Comparison of ENCODE assay signal across 8 cellular contexts in the genomic region with DNA sequence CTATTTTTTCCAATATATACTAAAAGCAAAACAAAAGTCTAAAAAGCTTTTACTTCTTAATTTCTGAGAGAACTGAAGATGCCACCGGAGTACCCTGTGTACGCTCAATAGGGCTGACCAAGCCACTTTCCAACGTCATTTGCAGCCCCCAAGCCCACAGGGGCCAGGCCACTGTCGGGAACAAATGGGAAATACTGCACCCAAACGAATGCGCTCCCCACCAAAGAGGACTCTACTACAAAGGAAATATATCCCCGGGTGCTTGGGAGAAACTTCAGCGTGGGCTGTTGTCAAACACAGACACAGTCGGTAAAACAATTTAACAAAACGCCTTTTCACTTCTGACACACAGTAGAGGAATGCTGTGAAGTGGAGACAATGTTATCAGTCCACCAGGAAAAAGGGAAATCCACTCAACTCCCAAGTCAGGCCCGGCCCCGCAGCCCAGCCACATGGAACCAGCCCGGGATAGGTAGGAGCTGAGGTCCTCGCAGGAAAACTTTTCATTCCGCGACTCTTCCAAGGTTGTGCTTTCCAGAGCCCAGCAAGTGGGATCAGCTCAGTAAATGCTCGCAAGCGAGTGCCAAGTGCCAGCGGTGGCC. TPM values are rescaled to one million over a fixed set of nuclear protein-coding genes. Genes with fewer than 3 reads are reported as not detected.
A peak's percentile ranks its signal among the peaks of the same experiment; 100 is the strongest.
DNase-seq lines count a peak whose midpoint lies in the region; ATAC-seq and TF ChIP-seq lines count a peak whose summit lies in the region.

No MANE protein-coding gene starts in this region.

- peaks cover 0 to 60% (median 46%) of the 10 kb centered on the region in 4 donors for H3K4me1 ChIP-seq in sigmoid colon

- ATAC-seq in activated CD8-positive, alpha-beta T cell treated with anti-CD3 and anti-CD28 coated beads, Interleukin-2, amount 10 ng/mL, durations not matched to agents 7 days and 5 days: no peak
- ATAC-seq in left cardiac atrium (peak; percentile 23 to 62), GM21825 (IDR thresholded peaks at IDR 0.05; ENCODE audit: unreplicated experiment) (no peak)

- no peaks in the 10 kb centered on the region for H3K9me3 Mint-ChIP-seq in activated CD8-positive, alpha-beta T cell treated with anti-CD3 and anti-CD28 coated beads, Interleukin-2, amount 10 ng/mL, durations not matched to agents 7 days and 5 days (ENCODE audit: insufficient read depth)

- H3K36me3 ChIP-seq in sigmoid colon: no peaks in the 10 kb centered on the region

- TF ChIP-seq CTCF in sigmoid colon (IDR thresholded peaks at IDR 0.05): no peak
- TF ChIP-seq CTCF in GM10248 (IDR thresholded peaks at IDR 0.05; ENCODE audit: control extremely low read depth, extremely low read depth, low read depth, missing control alignments): no peak

- no peaks in the 10 kb centered on the region for H3K27me3 ChIP-seq in sigmoid colon

- H3K27ac ChIP-seq in sigmoid colon: peak overlapping the region; percentile 85 to 95 (median 92)

- peak overlapping the region; percentile 50 for H3K4me3 Mint-ChIP-seq in activated CD8-positive, alpha-beta T cell treated with anti-CD3 and anti-CD28 coated beads, Interleukin-2, amount 10 ng/mL, durations not matched to agents 7 days and 5 days

- intact Hi-C loops in left cardiac atrium (cut with DNase I) (loop anchor here (10.0 kb wide), 2 partner anchors 89 to 149 kb away; no protein-coding TSS in a partner anchor), sigmoid colon (cut with DNase I) (loop anchor here (5.0 kb wide), 2 partner anchors 71 to 86 kb away; no protein-coding TSS in a partner anchor)

- DNase-seq in NCI-H82 (lab: John Stamatoyannopoulos, UW) (peak; percentile 38), NCI-H82 treated with DMSO at 0.1 percent for 48 hours (lab: John Stamatoyannopoulos, UW; ENCODE audit: unreplicated experiment) (no peak), left cardiac atrium (peak; percentile 43), sigmoid colon (no peak), GM10248 (ENCODE audit: extremely low spot score) (no peak)
- DNase-seq in activated CD8-positive, alpha-beta T cell treated with anti-CD3 and anti-CD28 coated beads, Interleukin-2, amount 10 ng/mL, durations not matched to agents 7 days and 5 days: no peak
- no peak for DNase-seq in stimulated activated CD4-positive, alpha-beta T cell treated with anti-CD3 and anti-CD28 coated beads, Interleukin-4, amount 100 ng/mL, for 24 hours

- H3K4me1 Mint-ChIP-seq in activated CD8-positive, alpha-beta T cell treated with anti-CD3 and anti-CD28 coated beads, Interleukin-2, amount 10 ng/mL, durations not matched to agents 7 days and 5 days (ENCODE audit: low read depth): peaks cover 11% of the 10 kb centered on the region

- no peak for TF ChIP-seq EP300 in sigmoid colon (IDR thresholded peaks at IDR 0.05)

- TF ChIP-seq POLR2A in sigmoid colon (IDR thresholded peaks at IDR 0.05): no peak

- 5 to 17% methylated on average over 19 of the region's 19 CpGs for WGBS in sigmoid colon, 2 donors

- POLR2A ChIA-PET in activated CD8-positive, alpha-beta T cell treated with anti-CD3 and anti-CD28 coated beads, Interleukin-2, amount 10 ng/mL, durations not matched to agents 7 days and 5 days (lab: Charles Lee): no interaction called here
- POLR2A ChIA-PET in GM10248 (lab: Yijun Ruan, JAX): no interaction called here

- no peaks in the 10 kb centered on the region for H3K9me3 ChIP-seq in sigmoid colon

- peaks cover 60% of the 10 kb centered on the region for H3K27me3 Mint-ChIP-seq in activated CD8-positive, alpha-beta T cell treated with anti-CD3 and anti-CD28 coated beads, Interleukin-2, amount 10 ng/mL, durations not matched to agents 7 days and 5 days (ENCODE audit: low read depth)

- H3K36me3 Mint-ChIP-seq in activated CD8-positive, alpha-beta T cell treated with anti-CD3 and anti-CD28 coated beads, Interleukin-2, amount 10 ng/mL, durations not matched to agents 7 days and 5 days (ENCODE audit: low read depth): peaks cover 2% of the 10 kb centered on the region

- CTCF ChIA-PET in activated CD8-positive, alpha-beta T cell treated with anti-CD3 and anti-CD28 coated beads, Interleukin-2, amount 10 ng/mL, durations not matched to agents 7 days and 5 days (lab: Charles Lee): no interaction called here
- CTCF ChIA-PET in GM10248 (lab: Yijun Ruan, JAX): no interaction called here

- no peak overlapping the region for H3K27ac Mint-ChIP-seq in activated CD8-positive, alpha-beta T cell treated with anti-CD3 and anti-CD28 coated beads, Interleukin-2, amount 10 ng/mL, durations not matched to agents 7 days and 5 days

- peak overlapping the region; percentile 65 to 91 (median 88) for H3K4me3 ChIP-seq in sigmoid colon

RNA-seq across cellular contexts. Expression of a gene that starts 1.4 kb away (rescaled TPM):
- under 1 TPM; 0.63 to 0.68 TPM for total RNA-seq in activated CD8-positive, alpha-beta T cell treated with anti-CD3 and anti-CD28 coated beads, Interleukin-2, amount 10 ng/mL, durations not matched to agents 7 days and 5 days
- total RNA-seq in left cardiac atrium: 10 to 100 TPM; 23.1 to 29.7 TPM
- 10 to 100 TPM; 75.9 to 96.4 (median 83.7) TPM for total RNA-seq in sigmoid colon
- polyA plus RNA-seq in sigmoid colon: 10 to 100 TPM; 17.5 to 29.4 (median 18.0) TPM

Comparison
In these comparisons a context has a peak if more than half of its experiments do, and no peak if none do; other contexts are left out.
1. DNase-seq: peak in NCI-H82 (single experiment) and left cardiac atrium (single experiment); none in NCI-H82 treated with DMSO at 0.1 percent for 48 hours (single experiment), activated CD8-positive, alpha-beta T cell treated with anti-CD3 and anti-CD28 coated beads, Interleukin-2, amount 10 ng/mL, durations not matched to agents 7 days and 5 days (single experiment), sigmoid colon (single experiment), stimulated activated CD4-positive, alpha-beta T cell treated with anti-CD3 and anti-CD28 coated beads, Interleukin-4, amount 100 ng/mL, for 24 hours (single experiment) and GM10248 (single experiment).
2. ATAC-seq: peak in left cardiac atrium (2 of 2); none in activated CD8-positive, alpha-beta T cell treated with anti-CD3 and anti-CD28 coated beads, Interleukin-2, amount 10 ng/mL, durations not matched to agents 7 days and 5 days (single experiment) and GM21825 (single experiment).
3. RNA of a gene that starts 1.4 kb away (total RNA-seq): 75.9 to 96.4 TPM in sigmoid colon and 23.1 to 29.7 TPM in left cardiac atrium; 0.63 to 0.68 TPM in activated CD8-positive, alpha-beta T cell treated with anti-CD3 and anti-CD28 coated beads, Interleukin-2, amount 10 ng/mL, durations not matched to agents 7 days and 5 days; every median in the first group is over 10 times any median in the second.